In the genomic region with DNA sequence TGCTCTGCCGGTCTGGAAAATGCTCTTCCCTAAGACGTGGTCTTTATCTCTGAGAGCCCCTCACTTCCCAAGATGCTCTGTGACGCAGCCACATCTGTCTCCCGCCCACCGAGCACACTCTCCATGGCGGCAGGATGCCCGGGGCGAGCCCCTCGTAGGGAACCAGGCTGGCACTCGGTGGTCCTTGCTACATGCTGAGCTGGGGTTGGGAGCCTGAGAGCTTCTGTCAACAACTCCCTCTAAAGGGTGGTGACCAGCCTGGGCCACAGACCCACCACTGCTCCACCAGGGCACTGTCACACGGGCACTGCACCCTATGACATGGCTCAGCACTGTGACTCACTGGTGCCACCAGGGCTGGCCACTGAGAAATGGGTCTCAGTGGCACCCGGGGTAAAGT, we compare ENCODE assay signal across 2 cellular contexts.
TF ChIP-seq lines count a peak whose summit lies in the region.

No MANE protein-coding gene starts in this region.

TF ChIP-seq in HepG2, 621 proteins besides CTCF, POLR2A, EP300 and RAD21:
- no peak for TF ChIP-seq NR1H2 (CRISPR knock-in tag; IDR thresholded peaks at IDR 0.05; ENCODE audit: borderline replicate concordance, low read depth)
- peak; percentile 58 for TF ChIP-seq AGO2 (optimal IDR thresholded peaks at IDR 0.05; ENCODE audit: low read depth, low read length)

TF ChIP-seq in H1, 55 proteins besides CTCF, POLR2A, EP300 and RAD21:
- no peak for TF ChIP-seq SAP30 (IDR thresholded peaks at IDR 0.05; ENCODE audit: insufficient read depth, insufficient replicate concordance, low read length)
- TF ChIP-seq POLR2AphosphoS5 (IDR thresholded peaks at IDR 0.05; ENCODE audit: low read depth, low read length), result no peak
- no peak for TF ChIP-seq KDM4A (IDR thresholded peaks at IDR 0.05; ENCODE audit: low read depth, low read length, severe bottlenecking)
- TF ChIP-seq POU5F1 (IDR thresholded peaks at IDR 0.05; ENCODE audit: low read depth, low read length), result no peak
- TF ChIP-seq, protein P1, sequence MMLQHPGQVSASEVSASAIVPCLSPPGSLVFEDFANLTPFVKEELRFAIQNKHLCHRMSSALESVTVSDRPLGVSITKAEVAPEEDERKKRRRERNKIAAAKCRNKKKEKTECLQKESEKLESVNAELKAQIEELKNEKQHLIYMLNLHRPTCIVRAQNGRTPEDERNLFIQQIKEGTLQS (IDR thresholded peaks at IDR 0.05; ENCODE audit: insufficient read depth, low read depth, low read length), result no peak
- TF ChIP-seq SIX5 (IDR thresholded peaks at IDR 0.05; ENCODE audit: low read depth, low read length), result no peak
- TF ChIP-seq, protein P2, sequence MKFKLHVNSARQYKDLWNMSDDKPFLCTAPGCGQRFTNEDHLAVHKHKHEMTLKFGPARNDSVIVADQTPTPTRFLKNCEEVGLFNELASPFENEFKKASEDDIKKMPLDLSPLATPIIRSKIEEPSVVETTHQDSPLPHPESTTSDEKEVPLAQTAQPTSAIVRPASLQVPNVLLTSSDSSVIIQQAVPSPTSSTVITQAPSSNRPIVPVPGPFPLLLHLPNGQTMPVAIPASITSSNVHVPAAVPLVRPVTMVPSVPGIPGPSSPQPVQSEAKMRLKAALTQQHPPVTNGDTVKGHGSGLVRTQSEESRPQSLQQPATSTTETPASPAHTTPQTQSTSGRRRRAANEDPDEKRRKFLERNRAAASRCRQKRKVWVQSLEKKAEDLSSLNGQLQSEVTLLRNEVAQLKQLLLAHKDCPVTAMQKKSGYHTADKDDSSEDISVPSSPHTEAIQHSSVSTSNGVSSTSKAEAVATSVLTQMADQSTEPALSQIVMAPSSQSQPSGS (IDR thresholded peaks at IDR 0.05; ENCODE audit: low read length), result no peak
- TF ChIP-seq ASH2L (IDR thresholded peaks at IDR 0.05; ENCODE audit: low read length), result no peak
- TF ChIP-seq EZH2 (IDR thresholded peaks at IDR 0.05; ENCODE audit: low read depth, low read length, severe bottlenecking), result no peak
- no peak for TF ChIP-seq KDM1A (IDR thresholded peaks at IDR 0.05; ENCODE audit: borderline replicate concordance, low read length)
- no peak for TF ChIP-seq GTF2F1 (IDR thresholded peaks at IDR 0.05; ENCODE audit: borderline replicate concordance, low read depth, low read length)
- TF ChIP-seq CREB1 (IDR thresholded peaks at IDR 0.05), result no peak
- TF ChIP-seq BRCA1 (IDR thresholded peaks at IDR 0.05; ENCODE audit: low read depth, low read length), result no peak
- TF ChIP-seq TAF7 (optimal IDR thresholded peaks at IDR 0.05; ENCODE audit: borderline replicate concordance, low read depth, low read length), result no peak
- TF ChIP-seq CEBPB (IDR thresholded peaks at IDR 0.05; ENCODE audit: low read depth, low read length), result no peak
- no peak for TF ChIP-seq TEAD4 (IDR thresholded peaks at IDR 0.05; ENCODE audit: low read depth, low read length)
